Comparison of ENCODE assay signal across 30 cellular contexts in the genomic region with DNA sequence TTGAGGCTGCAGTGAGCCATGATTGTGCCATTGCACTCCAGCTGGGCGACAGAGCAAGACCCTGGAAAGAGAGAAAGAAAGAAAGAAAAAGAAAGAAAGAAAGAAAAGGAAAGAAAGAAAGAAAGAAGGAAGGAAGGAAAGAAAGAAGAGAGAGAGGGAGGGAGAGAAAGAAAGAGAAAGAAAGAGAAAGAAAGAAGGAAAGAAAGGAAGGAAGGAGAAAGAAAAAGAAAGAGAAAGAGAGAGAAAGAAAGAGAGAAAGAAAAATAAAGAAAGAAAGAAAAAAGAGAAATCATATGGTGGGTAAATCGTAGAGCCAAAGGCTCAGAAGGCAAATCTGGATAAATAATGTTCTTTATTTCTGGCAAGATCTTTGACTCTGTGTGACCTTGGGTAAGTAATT.
"Had no signal": no experiment of that assay in that cellular context is flagged by ENCODE, and none has a peak within 500 bp of the region (broad histone marks: within the 10 kb centered on the region; RNA-seq: fewer than 3 reads in every experiment).

No MANE protein-coding gene starts in this region.

- H3K79me2 ChIP-seq: parathyroid adenoma had no signal

- DNase-seq: nephron progenitor cell; nucleus accumbens; ovary; psoas muscle; right cardiac atrium; spleen; stimulated activated CD4-positive, alpha-beta T cell treated with anti-CD3 and anti-CD28 coated beads, Interleukin-12 subunit alpha, Interleukin-12 subunit beta, amount 100 ng/mL, for 4 hours; stimulated activated CD4-positive, alpha-beta T cell treated with anti-CD3 and anti-CD28 coated beads, Interleukin-1b, Interleukin-23, amount 100 ng/mL, for 48 hours; stimulated activated CD4-positive, alpha-beta T cell treated with anti-CD3 and anti-CD28 coated beads, Interleukin-4, amount 100 ng/mL, for 1 hour; stimulated activated CD4-positive, alpha-beta T cell treated with anti-CD3 and anti-CD28 coated beads, Interleukin-4, amount 100 ng/mL, for 4 hours; stimulated activated CD8-positive, alpha-beta memory T cell treated with anti-CD3 and anti-CD28 coated beads, Interleukin-4, amount 100 ng/mL, for 48 hours; stimulated activated naive CD4-positive, alpha-beta T cell; stomach; thyroid gland; trophoblast cell; upper lobe of left lung had no signal

- H3K9me3 ChIP-seq: neutrophil, ovary, psoas muscle, stomach, thoracic aorta, thyroid gland, tibial nerve, upper lobe of left lung, vagina had no signal

- H3K27ac ChIP-seq: neutrophil, ovary, parathyroid adenoma, psoas muscle, skin epidermis, spleen, stomach, thoracic aorta, thyroid gland, tibial nerve, upper lobe of left lung, vagina had no signal

- H3K4me2 ChIP-seq: smooth muscle cell had no signal

- ATAC-seq: naive thymus-derived CD8-positive, alpha-beta T cell; natural killer cell treated with Interleukin-12 subunit alpha and Interleukin-12 subunit beta and Interleukin-15 and Interleukin-18, amount 100 ng/mL, for 72 hours; right cardiac atrium; sciatic nerve; stimulated activated memory B cell treated with anti-CD40 and anti-IgM and Interleukin-4, amounts not matched to agents 10 μg/mL and 1 μg/mL and 100 μg/mL, for 72 hours had no signal

- H3K9me3 Mint-ChIP-seq: natural killer cell treated with Interleukin-12 subunit alpha and Interleukin-12 subunit beta and Interleukin-15 and Interleukin-18, amount 100 ng/mL, for 72 hours; nephron progenitor cell; neural crest cell; stimulated activated memory B cell treated with anti-CD40 and anti-IgM and Interleukin-4, amounts not matched to agents 10 μg/mL and 1 μg/mL and 100 μg/mL, for 72 hours; stimulated activated naive CD8-positive, alpha-beta T cell treated with anti-CD3 and anti-CD28 coated beads, Interleukin-15, Interleukin-2, amounts not matched to agents 100 ng/mL and 50 ng/mL, for 24 hours had no signal

- H3K4me1 ChIP-seq: parathyroid adenoma, psoas muscle, thyroid gland, vagina had no signal

- H3K27ac Mint-ChIP-seq: naive thymus-derived CD8-positive, alpha-beta T cell; natural killer cell treated with Interleukin-12 subunit alpha and Interleukin-12 subunit beta and Interleukin-15 and Interleukin-18, amount 100 ng/mL, for 72 hours; nephron progenitor cell; progenitor cell of endocrine pancreas; stimulated activated memory B cell treated with anti-CD40 and anti-IgM and Interleukin-4, amounts not matched to agents 10 μg/mL and 1 μg/mL and 100 μg/mL, for 72 hours; stimulated activated naive CD8-positive, alpha-beta T cell treated with anti-CD3 and anti-CD28 coated beads, Interleukin-15, Interleukin-2, amounts not matched to agents 100 ng/mL and 50 ng/mL, for 24 hours had no signal

- H3K36me3 ChIP-seq: neutrophil, ovary, spleen, stomach, thoracic aorta, thyroid gland, tibial nerve, upper lobe of left lung, vagina had no signal

- H3K36me3 Mint-ChIP-seq: naive thymus-derived CD8-positive, alpha-beta T cell; natural killer cell treated with Interleukin-12 subunit alpha and Interleukin-12 subunit beta and Interleukin-15 and Interleukin-18, amount 100 ng/mL, for 72 hours; stimulated activated memory B cell treated with anti-CD40 and anti-IgM and Interleukin-4, amounts not matched to agents 10 μg/mL and 1 μg/mL and 100 μg/mL, for 72 hours had no signal

- H2AFZ ChIP-seq: parathyroid adenoma had no signal

- H3K4me3 ChIP-seq: ovary, psoas muscle, skin epidermis, smooth muscle cell, spleen, stomach, thoracic aorta, thyroid gland, tibial nerve, upper lobe of left lung, vagina had no signal

- H3K9ac ChIP-seq: parathyroid adenoma had no signal

- H3K27me3 ChIP-seq: ovary, vagina had no signal

- H3K4me3 Mint-ChIP-seq: naive thymus-derived CD8-positive, alpha-beta T cell; natural killer cell treated with Interleukin-12 subunit alpha and Interleukin-12 subunit beta and Interleukin-15 and Interleukin-18, amount 100 ng/mL, for 72 hours; nephron progenitor cell; neural crest cell; stimulated activated memory B cell treated with anti-CD40 and anti-IgM and Interleukin-4, amounts not matched to agents 10 μg/mL and 1 μg/mL and 100 μg/mL, for 72 hours; stimulated activated naive CD8-positive, alpha-beta T cell treated with anti-CD3 and anti-CD28 coated beads, Interleukin-15, Interleukin-2, amounts not matched to agents 100 ng/mL and 50 ng/mL, for 24 hours had no signal

- H3K4me1 Mint-ChIP-seq: neural crest cell had no signal
